Comparison of ENCODE assay signal across 1 cellular context in the genomic region with DNA sequence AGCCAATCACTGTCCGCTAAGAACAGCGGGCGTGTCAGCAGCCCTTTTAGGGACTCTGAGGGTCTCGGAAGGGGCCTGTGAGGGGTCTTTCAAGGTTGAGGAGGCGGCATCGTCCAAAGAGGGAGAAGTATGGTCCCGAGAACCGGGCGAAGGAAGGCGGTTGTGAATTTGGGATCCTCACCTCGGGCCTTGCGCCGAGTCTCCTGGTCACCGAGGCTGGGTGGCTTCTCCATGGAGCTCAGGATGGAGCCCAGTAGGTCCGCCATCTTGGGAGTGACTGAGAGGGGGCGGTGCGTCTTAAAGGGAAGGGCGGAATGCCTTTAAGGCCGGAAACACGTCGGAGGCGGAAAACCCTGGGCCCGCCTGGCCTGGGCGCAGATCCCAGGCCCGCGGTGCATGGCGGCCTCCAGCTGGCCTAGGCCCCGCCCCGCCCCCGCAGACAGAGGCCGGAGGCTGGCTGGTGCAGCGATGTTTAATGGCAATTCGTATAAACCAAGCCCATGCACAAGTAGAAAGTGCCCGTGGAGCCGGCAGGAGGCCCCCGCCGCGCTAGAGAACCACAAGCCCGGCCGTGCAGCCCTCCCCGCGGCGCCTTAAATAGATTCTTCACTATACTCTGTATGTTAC.
TF ChIP-seq lines count a peak whose summit lies in the region.

A gene with protein sequence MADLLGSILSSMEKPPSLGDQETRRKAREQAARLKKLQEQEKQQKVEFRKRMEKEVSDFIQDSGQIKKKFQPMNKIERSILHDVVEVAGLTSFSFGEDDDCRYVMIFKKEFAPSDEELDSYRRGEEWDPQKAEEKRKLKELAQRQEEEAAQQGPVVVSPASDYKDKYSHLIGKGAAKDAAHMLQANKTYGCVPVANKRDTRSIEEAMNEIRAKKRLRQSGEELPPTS (minus strand): TSS at position 279 of the 627 bp plus-strand sequence. CDS start 13 bp downstream, at position 266.

TF ChIP-seq in K562, 482 proteins besides CTCF, POLR2A, EP300 and RAD21 (continued from another document and continues in another):
- TF ChIP-seq CREM (IDR thresholded peaks at IDR 0.05; ENCODE audit: low read depth) (no peak), NCOA6 (IDR thresholded peaks at IDR 0.05) (no peak), L3MBTL2 (IDR thresholded peaks at IDR 0.05) (no peak; the same call in 1 of the 2 replicates), KDM2B (CRISPR knock-in tag; IDR thresholded peaks at IDR 0.05) (no peak), BACH1 (tag; IDR thresholded peaks at IDR 0.05) (no peak), MEF2D (tag; conservative IDR thresholded peaks at IDR 0.05; ENCODE audit: low read depth) (no peak), OTX1 (CRISPR knock-in tag; IDR thresholded peaks at IDR 0.05) (0 out of 2 replicates have a peak, but pooled peaks have one; percentile 54), NCOA1 (IDR thresholded peaks at IDR 0.05; ENCODE audit: low read depth) (no peak), SMARCA5 (IDR thresholded peaks at IDR 0.05) (no peak), PPARD (CRISPR knock-in tag; IDR thresholded peaks at IDR 0.05) (no peak), ZNF274 (IDR thresholded peaks at IDR 0.05; ENCODE audit: borderline replicate concordance, low read depth, low read length) (no peak), PYGO2 (tag; IDR thresholded peaks at IDR 0.05) (no peak), RFX5 (IDR thresholded peaks at IDR 0.05; ENCODE audit: low read depth, low read length) (no peak), E4F1 (CRISPR knock-in tag; IDR thresholded peaks at IDR 0.05; ENCODE audit: borderline replicate concordance) (no peak), ZNF277 (CRISPR knock-in tag; IDR thresholded peaks at IDR 0.05; ENCODE audit: borderline replicate concordance) (no peak), POLR3G (IDR thresholded peaks at IDR 0.05; ENCODE audit: extremely low read depth, insufficient read length, insufficient replicate concordance) (no peak), MLX (CRISPR knock-in tag; conservative IDR thresholded peaks at IDR 0.05) (no peak), RHOXF2B (CRISPR knock-in tag; conservative IDR thresholded peaks at IDR 0.05) (no peak), RBBP5 (IDR thresholded peaks at IDR 0.05; ENCODE audit: borderline replicate concordance, insufficient read depth, low read length, poor library complexity, severe bottlenecking) (peak; percentile 26), ARID3A (IDR thresholded peaks at IDR 0.05; ENCODE audit: borderline replicate concordance, low read depth, low read length) (no peak), MEF2A (IDR thresholded peaks at IDR 0.05; ENCODE audit: control insufficient read depth, low read depth, low read length) (no peak), TCF7L2 (IDR thresholded peaks at IDR 0.05; ENCODE audit: low read depth, low read length) (no peak), MXI1 (IDR thresholded peaks at IDR 0.05; ENCODE audit: low read depth, low read length) (no peak), ZNF316 (IDR thresholded peaks at IDR 0.05) (no peak), FUS (optimal IDR thresholded peaks at IDR 0.05; ENCODE audit: low read depth, low read length) (no peak), CBFB (CRISPR knock-in tag; IDR thresholded peaks at IDR 0.05) (no peak)
- TF ChIP-seq, protein P1, sequence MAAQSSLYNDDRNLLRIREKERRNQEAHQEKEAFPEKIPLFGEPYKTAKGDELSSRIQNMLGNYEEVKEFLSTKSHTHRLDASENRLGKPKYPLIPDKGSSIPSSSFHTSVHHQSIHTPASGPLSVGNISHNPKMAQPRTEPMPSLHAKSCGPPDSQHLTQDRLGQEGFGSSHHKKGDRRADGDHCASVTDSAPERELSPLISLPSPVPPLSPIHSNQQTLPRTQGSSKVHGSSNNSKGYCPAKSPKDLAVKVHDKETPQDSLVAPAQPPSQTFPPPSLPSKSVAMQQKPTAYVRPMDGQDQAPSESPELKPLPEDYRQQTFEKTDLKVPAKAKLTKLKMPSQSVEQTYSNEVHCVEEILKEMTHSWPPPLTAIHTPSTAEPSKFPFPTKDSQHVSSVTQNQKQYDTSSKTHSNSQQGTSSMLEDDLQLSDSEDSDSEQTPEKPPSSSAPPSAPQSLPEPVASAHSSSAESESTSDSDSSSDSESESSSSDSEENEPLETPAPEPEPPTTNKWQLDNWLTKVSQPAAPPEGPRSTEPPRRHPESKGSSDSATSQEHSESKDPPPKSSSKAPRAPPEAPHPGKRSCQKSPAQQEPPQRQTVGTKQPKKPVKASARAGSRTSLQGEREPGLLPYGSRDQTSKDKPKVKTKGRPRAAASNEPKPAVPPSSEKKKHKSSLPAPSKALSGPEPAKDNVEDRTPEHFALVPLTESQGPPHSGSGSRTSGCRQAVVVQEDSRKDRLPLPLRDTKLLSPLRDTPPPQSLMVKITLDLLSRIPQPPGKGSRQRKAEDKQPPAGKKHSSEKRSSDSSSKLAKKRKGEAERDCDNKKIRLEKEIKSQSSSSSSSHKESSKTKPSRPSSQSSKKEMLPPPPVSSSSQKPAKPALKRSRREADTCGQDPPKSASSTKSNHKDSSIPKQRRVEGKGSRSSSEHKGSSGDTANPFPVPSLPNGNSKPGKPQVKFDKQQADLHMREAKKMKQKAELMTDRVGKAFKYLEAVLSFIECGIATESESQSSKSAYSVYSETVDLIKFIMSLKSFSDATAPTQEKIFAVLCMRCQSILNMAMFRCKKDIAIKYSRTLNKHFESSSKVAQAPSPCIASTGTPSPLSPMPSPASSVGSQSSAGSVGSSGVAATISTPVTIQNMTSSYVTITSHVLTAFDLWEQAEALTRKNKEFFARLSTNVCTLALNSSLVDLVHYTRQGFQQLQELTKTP (IDR thresholded peaks at IDR 0.05; ENCODE audit: low read depth in 1 of 2, partially characterized antibody in 2 of 2): peak in 1 of 2 experiments; percentile 51
- TF ChIP-seq, protein P2, sequence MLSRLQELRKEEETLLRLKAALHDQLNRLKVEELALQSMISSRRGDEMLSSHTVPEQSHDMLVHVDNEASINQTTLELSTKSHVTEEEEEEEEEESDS (CRISPR knock-in tag; IDR thresholded peaks at IDR 0.05): no peak
- TF ChIP-seq, protein P3, sequence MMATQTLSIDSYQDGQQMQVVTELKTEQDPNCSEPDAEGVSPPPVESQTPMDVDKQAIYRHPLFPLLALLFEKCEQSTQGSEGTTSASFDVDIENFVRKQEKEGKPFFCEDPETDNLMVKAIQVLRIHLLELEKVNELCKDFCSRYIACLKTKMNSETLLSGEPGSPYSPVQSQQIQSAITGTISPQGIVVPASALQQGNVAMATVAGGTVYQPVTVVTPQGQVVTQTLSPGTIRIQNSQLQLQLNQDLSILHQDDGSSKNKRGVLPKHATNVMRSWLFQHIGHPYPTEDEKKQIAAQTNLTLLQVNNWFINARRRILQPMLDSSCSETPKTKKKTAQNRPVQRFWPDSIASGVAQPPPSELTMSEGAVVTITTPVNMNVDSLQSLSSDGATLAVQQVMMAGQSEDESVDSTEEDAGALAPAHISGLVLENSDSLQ (IDR thresholded peaks at IDR 0.05): no peak
- TF ChIP-seq, protein P4, sequence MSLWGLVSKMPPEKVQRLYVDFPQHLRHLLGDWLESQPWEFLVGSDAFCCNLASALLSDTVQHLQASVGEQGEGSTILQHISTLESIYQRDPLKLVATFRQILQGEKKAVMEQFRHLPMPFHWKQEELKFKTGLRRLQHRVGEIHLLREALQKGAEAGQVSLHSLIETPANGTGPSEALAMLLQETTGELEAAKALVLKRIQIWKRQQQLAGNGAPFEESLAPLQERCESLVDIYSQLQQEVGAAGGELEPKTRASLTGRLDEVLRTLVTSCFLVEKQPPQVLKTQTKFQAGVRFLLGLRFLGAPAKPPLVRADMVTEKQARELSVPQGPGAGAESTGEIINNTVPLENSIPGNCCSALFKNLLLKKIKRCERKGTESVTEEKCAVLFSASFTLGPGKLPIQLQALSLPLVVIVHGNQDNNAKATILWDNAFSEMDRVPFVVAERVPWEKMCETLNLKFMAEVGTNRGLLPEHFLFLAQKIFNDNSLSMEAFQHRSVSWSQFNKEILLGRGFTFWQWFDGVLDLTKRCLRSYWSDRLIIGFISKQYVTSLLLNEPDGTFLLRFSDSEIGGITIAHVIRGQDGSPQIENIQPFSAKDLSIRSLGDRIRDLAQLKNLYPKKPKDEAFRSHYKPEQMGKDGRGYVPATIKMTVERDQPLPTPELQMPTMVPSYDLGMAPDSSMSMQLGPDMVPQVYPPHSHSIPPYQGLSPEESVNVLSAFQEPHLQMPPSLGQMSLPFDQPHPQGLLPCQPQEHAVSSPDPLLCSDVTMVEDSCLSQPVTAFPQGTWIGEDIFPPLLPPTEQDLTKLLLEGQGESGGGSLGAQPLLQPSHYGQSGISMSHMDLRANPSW (CRISPR knock-in tag; IDR thresholded peaks at IDR 0.05): no peak
- TF ChIP-seq, protein P5, sequence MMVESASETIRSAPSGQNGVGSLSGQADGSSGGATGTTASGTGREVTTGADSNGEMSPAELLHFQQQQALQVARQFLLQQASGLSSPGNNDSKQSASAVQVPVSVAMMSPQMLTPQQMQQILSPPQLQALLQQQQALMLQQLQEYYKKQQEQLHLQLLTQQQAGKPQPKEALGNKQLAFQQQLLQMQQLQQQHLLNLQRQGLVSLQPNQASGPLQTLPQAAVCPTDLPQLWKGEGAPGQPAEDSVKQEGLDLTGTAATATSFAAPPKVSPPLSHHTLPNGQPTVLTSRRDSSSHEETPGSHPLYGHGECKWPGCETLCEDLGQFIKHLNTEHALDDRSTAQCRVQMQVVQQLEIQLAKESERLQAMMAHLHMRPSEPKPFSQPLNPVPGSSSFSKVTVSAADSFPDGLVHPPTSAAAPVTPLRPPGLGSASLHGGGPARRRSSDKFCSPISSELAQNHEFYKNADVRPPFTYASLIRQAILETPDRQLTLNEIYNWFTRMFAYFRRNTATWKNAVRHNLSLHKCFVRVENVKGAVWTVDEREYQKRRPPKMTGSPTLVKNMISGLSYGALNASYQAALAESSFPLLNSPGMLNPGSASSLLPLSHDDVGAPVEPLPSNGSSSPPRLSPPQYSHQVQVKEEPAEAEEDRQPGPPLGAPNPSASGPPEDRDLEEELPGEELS (CRISPR knock-in tag; IDR thresholded peaks at IDR 0.05; ENCODE audit: borderline replicate concordance): no peak
- TF ChIP-seq, protein P6, sequence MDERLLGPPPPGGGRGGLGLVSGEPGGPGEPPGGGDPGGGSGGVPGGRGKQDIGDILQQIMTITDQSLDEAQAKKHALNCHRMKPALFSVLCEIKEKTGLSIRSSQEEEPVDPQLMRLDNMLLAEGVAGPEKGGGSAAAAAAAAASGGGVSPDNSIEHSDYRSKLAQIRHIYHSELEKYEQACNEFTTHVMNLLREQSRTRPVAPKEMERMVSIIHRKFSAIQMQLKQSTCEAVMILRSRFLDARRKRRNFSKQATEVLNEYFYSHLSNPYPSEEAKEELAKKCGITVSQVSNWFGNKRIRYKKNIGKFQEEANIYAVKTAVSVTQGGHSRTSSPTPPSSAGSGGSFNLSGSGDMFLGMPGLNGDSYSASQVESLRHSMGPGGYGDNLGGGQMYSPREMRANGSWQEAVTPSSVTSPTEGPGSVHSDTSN (CRISPR knock-in tag; IDR thresholded peaks at IDR 0.05; ENCODE audit: low read depth): no peak
- TF ChIP-seq, protein P6 (tag; conservative IDR thresholded peaks at IDR 0.05; ENCODE audit: low read depth): no peak
